ENCODE assay signal across 36 cellular contexts in the genomic region with DNA sequence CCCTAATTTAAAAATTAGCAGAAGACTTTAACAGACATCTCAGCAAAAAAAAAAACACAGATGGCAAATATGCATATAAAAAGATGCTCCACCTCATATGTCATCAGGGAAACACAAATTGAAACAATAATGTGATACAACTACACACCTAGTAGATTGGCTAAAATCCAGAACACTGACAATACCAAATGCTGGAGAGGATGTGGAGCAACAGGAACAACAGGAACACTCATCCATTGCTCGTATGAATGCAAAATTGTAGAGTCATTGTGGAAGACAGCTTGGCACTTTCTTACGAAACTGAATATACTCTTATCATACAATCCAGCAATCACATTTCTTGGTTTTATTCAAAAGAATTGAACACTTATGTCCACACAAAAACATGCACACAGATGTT. TPM values are rescaled to one million over a fixed set of nuclear protein-coding genes. Genes with fewer than 3 reads are reported as not detected.
"Had no signal": no experiment of that assay in that cellular context is flagged by ENCODE, and none has a peak within 500 bp of the region (broad histone marks: within the 10 kb centered on the region; RNA-seq: fewer than 3 reads in every experiment).

No MANE protein-coding gene starts in this region.

- H3K9me3 ChIP-seq: colonic mucosa, gastroesophageal sphincter, heart left ventricle, mucosa of descending colon, neutrophil, stomach, thyroid gland, vagina had no signal

- ATAC-seq: gastroesophageal sphincter; heart left ventricle; left lobe of liver; mucosa of descending colon; natural killer cell treated with Interleukin-12 subunit alpha and Interleukin-12 subunit beta and Interleukin-15 and Interleukin-18, amount 100 ng/mL, for 72 hours; sciatic nerve had no signal

- H3K27me3 ChIP-seq: colonic mucosa, thyroid gland, vagina had no signal

- H2AFZ ChIP-seq: hepatocyte, parathyroid adenoma had no signal

- H3K4me2 ChIP-seq: hepatocyte, smooth muscle cell had no signal

- DNase-seq: colonic mucosa; effector memory CD4-positive, alpha-beta T cell; foreskin fibroblast; heart left ventricle; kidney; mesenchymal stem cell; mucosa of descending colon; naive B cell; stimulated activated CD4-positive, alpha-beta T cell treated with anti-CD3 and anti-CD28 coated beads, Interleukin-12 subunit alpha, Interleukin-12 subunit beta, amount 100 ng/mL, for 4 hours; stimulated activated CD4-positive, alpha-beta T cell treated with anti-CD3 and anti-CD28 coated beads, Interleukin-1b, Interleukin-23, amount 100 ng/mL, for 48 hours; stimulated activated CD4-positive, alpha-beta T cell treated with anti-CD3 and anti-CD28 coated beads, Interleukin-4, amount 100 ng/mL, for 1 hour; stimulated activated CD8-positive, alpha-beta memory T cell treated with anti-CD3 and anti-CD28 coated beads, Interleukin-4, amount 100 ng/mL, for 48 hours; stimulated activated naive CD4-positive, alpha-beta T cell; stomach; thyroid gland; trophoblast cell had no signal

- H3K36me3 ChIP-seq: colonic mucosa, gastroesophageal sphincter, heart left ventricle, neutrophil, stomach, thyroid gland, vagina had no signal

- H3K27ac ChIP-seq: colonic mucosa, gastroesophageal sphincter, heart left ventricle, hepatocyte, neutrophil, parathyroid adenoma, stomach, thyroid gland, vagina had no signal

- H3K4me1 ChIP-seq: colonic mucosa, gastroesophageal sphincter, heart left ventricle, parathyroid adenoma, stomach, thyroid gland, vagina had no signal

- H3K4me3 ChIP-seq: colonic mucosa, gastroesophageal sphincter, heart left ventricle, hepatocyte, lung, mucosa of descending colon, smooth muscle cell, stomach, thyroid gland, vagina had no signal

- H3K79me2 ChIP-seq: hepatocyte, parathyroid adenoma had no signal

- H3K9ac ChIP-seq: parathyroid adenoma had no signal

RNA-seq across cellular contexts. Expression of a gene that starts 22.1 kb away (rescaled TPM):
- total RNA-seq: endothelial cell of umbilical vein; gastroesophageal sphincter; heart left ventricle; hepatocyte; left lobe of liver; liver; mesothelial cell of epicardium; natural killer cell treated with Interleukin-12 subunit alpha and Interleukin-12 subunit beta and Interleukin-15 and Interleukin-18, amount 100 ng/mL, for 72 hours; neural crest cell; omental fat pad; progenitor cell of endocrine pancreas; sciatic nerve; smooth muscle cell; subcutaneous adipose tissue; temporal lobe; vagina had no signal
- polyA plus RNA-seq: endothelial cell of umbilical vein, heart left ventricle, liver, smooth muscle cell had no signal

RNA-seq across cellular contexts. Expression of a gene that starts 28.4 kb away (rescaled TPM):
- total RNA-seq: gastroesophageal sphincter; left lobe of liver; liver; natural killer cell treated with Interleukin-12 subunit alpha and Interleukin-12 subunit beta and Interleukin-15 and Interleukin-18, amount 100 ng/mL, for 72 hours; omental fat pad; temporal lobe; vagina had no signal
- polyA plus RNA-seq: smooth muscle cell had no signal

RNA-seq across cellular contexts. Expression of a gene that starts 32.0 kb away (rescaled TPM):
- total RNA-seq: colonic mucosa, gastroesophageal sphincter, heart left ventricle, kidney, left lobe of liver, mucosa of descending colon, neural crest cell, omental fat pad, progenitor cell of endocrine pancreas, sciatic nerve, smooth muscle cell, stomach, subcutaneous adipose tissue, thyroid gland, ureter, vagina had no signal
- polyA plus RNA-seq: esophagus, heart left ventricle, hepatocyte, liver, smooth muscle cell, stomach had no signal

RNA-seq across cellular contexts. Expression of a gene that starts 45.0 kb away (rescaled TPM):
- total RNA-seq: natural killer cell treated with Interleukin-12 subunit alpha and Interleukin-12 subunit beta and Interleukin-15 and Interleukin-18, amount 100 ng/mL, for 72 hours had no signal
